In the genomic region with DNA sequence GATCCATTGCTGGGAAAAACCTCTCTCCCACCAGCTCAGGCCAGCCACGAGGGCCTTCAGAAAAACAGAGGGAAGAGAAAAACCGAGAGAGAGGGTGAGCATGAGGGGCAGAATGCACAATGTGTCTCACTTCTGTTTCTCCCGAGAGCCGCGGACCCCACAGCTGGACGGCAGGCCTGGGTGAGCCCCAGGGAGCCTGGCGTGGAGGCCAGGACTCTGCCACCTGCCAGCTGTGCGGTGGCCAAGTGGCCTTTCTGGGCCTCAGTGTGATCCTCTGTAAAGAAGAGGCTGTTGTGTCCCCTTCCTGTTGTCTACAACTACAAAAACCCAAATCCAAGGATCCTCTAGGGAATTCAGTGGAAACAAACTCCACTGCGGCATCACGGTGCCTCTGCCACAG, we compare ENCODE assay signal across 17 cellular contexts.
"Had no signal": no experiment of that assay in that cellular context is flagged by ENCODE, and none has a peak within 500 bp of the region (broad histone marks: within the 10 kb centered on the region; RNA-seq: fewer than 3 reads in every experiment).

No MANE protein-coding gene starts in this region.

- H3K36me3 Mint-ChIP-seq: mesothelial cell of epicardium; naive thymus-derived CD4-positive, alpha-beta T cell had no signal

- H3K4me3 Mint-ChIP-seq: mesothelial cell of epicardium; naive thymus-derived CD4-positive, alpha-beta T cell; stimulated activated naive CD8-positive, alpha-beta T cell treated with anti-CD3 and anti-CD28 coated beads, Interleukin-15, Interleukin-2, amounts not matched to agents 100 ng/mL and 50 ng/mL, for 24 hours had no signal

- H3K27me3 Mint-ChIP-seq: stimulated activated naive CD8-positive, alpha-beta T cell treated with anti-CD3 and anti-CD28 coated beads, Interleukin-15, Interleukin-2, amounts not matched to agents 100 ng/mL and 50 ng/mL, for 24 hours had no signal

- H3K9me3 Mint-ChIP-seq: mesothelial cell of epicardium; naive thymus-derived CD4-positive, alpha-beta T cell; stimulated activated naive CD8-positive, alpha-beta T cell treated with anti-CD3 and anti-CD28 coated beads, Interleukin-15, Interleukin-2, amounts not matched to agents 100 ng/mL and 50 ng/mL, for 24 hours had no signal

- DNase-seq: dorsolateral prefrontal cortex; effector CD4-positive, alpha-beta T cell; kidney; mesenchymal stem cell; right lobe of liver had no signal

- H2AFZ ChIP-seq: parathyroid adenoma had no signal

- H3K4me3 ChIP-seq: dorsolateral prefrontal cortex, lung, mucosa of descending colon, right lobe of liver, suprapubic skin, vagina had no signal

- H3K27ac Mint-ChIP-seq: mesothelial cell of epicardium; progenitor cell of endocrine pancreas; stimulated activated naive CD8-positive, alpha-beta T cell treated with anti-CD3 and anti-CD28 coated beads, Interleukin-15, Interleukin-2, amounts not matched to agents 100 ng/mL and 50 ng/mL, for 24 hours had no signal

- H3K9me3 ChIP-seq: mucosa of descending colon, right lobe of liver, suprapubic skin, vagina had no signal

- H3K79me2 ChIP-seq: parathyroid adenoma had no signal

- H3K4me1 ChIP-seq: parathyroid adenoma, right lobe of liver had no signal

- FAIRE-seq: colon, frontal cortex, kidney, small intestine had no signal

- H3K36me3 ChIP-seq: right lobe of liver, suprapubic skin, vagina had no signal

- H3K9ac ChIP-seq: parathyroid adenoma had no signal

- H3K27ac ChIP-seq: dorsolateral prefrontal cortex, parathyroid adenoma, right lobe of liver, suprapubic skin, vagina had no signal

- H3K27me3 ChIP-seq: right lobe of liver, vagina had no signal
